Comparison of ENCODE assay signal across 8 cellular contexts in genomic region chr3:128725547-128725931, GRCh38. TPM values are rescaled to one million over a fixed set of nuclear protein-coding genes. Genes with fewer than 3 reads are reported as not detected.
DNase-seq lines count a peak whose midpoint lies in the region; ATAC-seq and TF ChIP-seq lines count a peak whose summit lies in the region.

No MANE protein-coding gene starts in this region.

- H3K27ac ChIP-seq in GM23248 (peak overlapping the region; percentile 95), MM.1S (ENCODE audit: low read length) (peak overlapping the region; percentile 22; the same call in 1 of the 2 replicates), esophagus muscularis mucosa (replicated peaks in 1 of 4) (peak overlapping the region; percentile 98 to 99 (median 99))

- H3K9me2 ChIP-seq in GM23248 (ENCODE audit: insufficient read depth) (no peaks in the 10 kb centered on the region), MM.1S (replicated peaks; ENCODE audit: insufficient read depth, low read length) (no peaks in the 10 kb centered on the region)

- TF ChIP-seq CTCF in GM12864 (IDR thresholded peaks at IDR 0.05; ENCODE audit: low read depth, low read length, missing control alignments): no peak
- TF ChIP-seq CTCF in MM.1S (IDR thresholded peaks at IDR 0.05; ENCODE audit: low read length): no peak
- TF ChIP-seq CTCF in esophagus muscularis mucosa (IDR thresholded peaks at IDR 0.05): no peak

- peaks cover 52% of the 10 kb centered on the region for H3K79me2 ChIP-seq in GM23248 (ENCODE audit: insufficient read depth)
- H3K79me2 ChIP-seq in MM.1S (ENCODE audit: low read length): peaks cover 46% of the 10 kb centered on the region

- DNase-seq in GM12864 (ENCODE audit: low read depth): peak; percentile 24
- DNase-seq in GM23248: no peak
- DNase-seq in MM.1S: no peak
- DNase-seq in esophagus muscularis mucosa (ENCODE audit: extremely low spot score): no peak
- DNase-seq in stimulated activated naive CD8-positive, alpha-beta T cell treated with anti-CD3 and anti-CD28 coated beads, Interleukin-15, amount 100 ng/mL, for 72 hours: no peak
- no peak for DNase-seq in germinal center (ENCODE audit: low spot score)
- DNase-seq in UCSD-AML1 (lab: John Stamatoyannopoulos, UW; ENCODE audit: unreplicated experiment): no peak
- no peak for DNase-seq in posterior vena cava (ENCODE audit: low spot score)

- H3K4me1 ChIP-seq in GM23248 (ENCODE audit: insufficient read depth) (peaks cover 25% of the 10 kb centered on the region), MM.1S (ENCODE audit: low read length) (peaks cover 14% of the 10 kb centered on the region), esophagus muscularis mucosa (peaks cover 28 to 43% (median 41%) of the 10 kb centered on the region in 4 donors)

- no peaks in the 10 kb centered on the region for H3K9me3 Mint-ChIP-seq in stimulated activated naive CD8-positive, alpha-beta T cell treated with anti-CD3 and anti-CD28 coated beads, Interleukin-15, amount 100 ng/mL, for 72 hours

- peaks cover 54% of the 10 kb centered on the region for H3K4me1 Mint-ChIP-seq in stimulated activated naive CD8-positive, alpha-beta T cell treated with anti-CD3 and anti-CD28 coated beads, Interleukin-15, amount 100 ng/mL, for 72 hours

- no peaks in the 10 kb centered on the region for H3K27me3 ChIP-seq in GM23248 (replicated peaks; ENCODE audit: insufficient read depth)
- H3K27me3 ChIP-seq in MM.1S (replicated peaks; ENCODE audit: insufficient read depth, low read length): no peaks in the 10 kb centered on the region
- H3K27me3 ChIP-seq in esophagus muscularis mucosa: no peaks in the 10 kb centered on the region

- H3F3A ChIP-seq in GM23248 (ENCODE audit: insufficient read depth) (peaks cover 29% of the 10 kb centered on the region), MM.1S (ENCODE audit: insufficient read depth, low read length) (no peaks in the 10 kb centered on the region)

- H3K9ac ChIP-seq in GM23248 (peak overlapping the region; percentile 97; the same call in 1 of the 2 replicates), MM.1S (ENCODE audit: low read length) (no peak overlapping the region; the same call in 1 of the 2 replicates)

- H3K9me3 ChIP-seq in GM23248 (ENCODE audit: low read depth): no peaks in the 10 kb centered on the region
- H3K9me3 ChIP-seq in MM.1S (replicated peaks; ENCODE audit: insufficient read depth, low read length): no peaks in the 10 kb centered on the region
- no peaks in the 10 kb centered on the region for H3K9me3 ChIP-seq in esophagus muscularis mucosa

- intact Hi-C loops in esophagus muscularis mucosa (cut with DNase I) (loop anchor here (5.0 kb wide), 1 partner anchor 72 kb away; no protein-coding TSS in a partner anchor), posterior vena cava (cut with DNase I) (no loop called here)

- TF ChIP-seq EP300 in esophagus muscularis mucosa (IDR thresholded peaks at IDR 0.05): no peak

- H3K27ac Mint-ChIP-seq in stimulated activated naive CD8-positive, alpha-beta T cell treated with anti-CD3 and anti-CD28 coated beads, Interleukin-15, amount 100 ng/mL, for 72 hours: peak overlapping the region; percentile 96 to 99

- H4K20me1 ChIP-seq in GM23248 (ENCODE audit: insufficient read depth): peaks cover 30% of the 10 kb centered on the region
- H4K20me1 ChIP-seq in MM.1S (ENCODE audit: insufficient read depth, low read length): peaks cover 23% of the 10 kb centered on the region

- in situ Hi-C loops in GM23248 (cut with MboI): no loop called here

- H3K36me3 ChIP-seq in GM23248 (ENCODE audit: low read depth) (no peaks in the 10 kb centered on the region), MM.1S (replicated peaks; ENCODE audit: insufficient read depth, low read length) (no peaks in the 10 kb centered on the region), esophagus muscularis mucosa (no peaks in the 10 kb centered on the region)

- WGBS in GM23248 (ENCODE audit: low coverage in 1 of 2, low lambda C conversion rate in 2 of 2, missing lambda C conversion rate in 2 of 2), 2 experiments: 86 to 87% methylated on average over 5 of the region's 5 CpGs
- WGBS in esophagus muscularis mucosa: 65% methylated on average over 5 of the region's 5 CpGs

- peak overlapping the region; percentile 84 to 98 for H3K4me3 Mint-ChIP-seq in stimulated activated naive CD8-positive, alpha-beta T cell treated with anti-CD3 and anti-CD28 coated beads, Interleukin-15, amount 100 ng/mL, for 72 hours

- ATAC-seq in stimulated activated naive CD8-positive, alpha-beta T cell treated with anti-CD3 and anti-CD28 coated beads, Interleukin-15, amount 100 ng/mL, for 72 hours: no peak

- H3K4me3 ChIP-seq in GM12864 (ENCODE audit: low read depth, low read length) (peak overlapping the region; percentile 77; the same call in 1 of the 2 replicates), GM23248 (peak overlapping the region; percentile 12; the same call in 1 of the 2 replicates), MM.1S (ENCODE audit: low read length) (peak overlapping the region; percentile 99), esophagus muscularis mucosa (peak overlapping the region; percentile 88 to 100 (median 97))

- peaks cover 9% of the 10 kb centered on the region for H3K27me3 Mint-ChIP-seq in stimulated activated naive CD8-positive, alpha-beta T cell treated with anti-CD3 and anti-CD28 coated beads, Interleukin-15, amount 100 ng/mL, for 72 hours

- TF ChIP-seq POLR2A in esophagus muscularis mucosa (IDR thresholded peaks at IDR 0.05; ENCODE audit: low read depth): no peak

- H2AFZ ChIP-seq in GM23248 (peak overlapping the region; percentile 91), MM.1S (ENCODE audit: low read length) (peak overlapping the region; percentile 78)

- H3K4me2 ChIP-seq in GM23248 (ENCODE audit: unreplicated experiment) (no peak overlapping the region), MM.1S (ENCODE audit: low read depth, low read length) (peak overlapping the region; percentile 72)

RNA-seq across cellular contexts. Expression of gene RAB7A, which starts 0.4 kb away (rescaled TPM):
- 55.1 and 71.3 TPM in 2 replicates for total RNA-seq in GM23248 (2014; rRNA removed; shearing (Covaris generic))
- polyA plus RNA-seq in GM23248 (2016; fragmentation: Nextera tagmentation; extraction: Ambion mirVana): 255 TPM in 2 replicates
- total RNA-seq in esophagus muscularis mucosa (100 to 1,000 TPM in 1 of 4 donors, 10 to 100 TPM in 3; 81.0 to 116 (median 87.0) TPM), posterior vena cava (100 to 1,000 TPM; 207 to 216 TPM)

Comparison
In these comparisons a context has a peak if more than half of its experiments do, and no peak if none do; other contexts are left out.
1. H3K4me3 ChIP-seq: peak in every context shown above with its lines; median percentile 99 in MM.1S; 97 in esophagus muscularis mucosa; 77 in GM12864; 12 in GM23248.
2. H3K27ac ChIP-seq: peak in every context shown above with its lines; median percentile 99 in esophagus muscularis mucosa; 95 in GM23248; 22 in MM.1S.